8 cellular contexts compared by ENCODE assay signal in genomic region chr22:27885977-27886842, GRCh38. TPM values are rescaled to one million over a fixed set of nuclear protein-coding genes. Genes with fewer than 3 reads are reported as not detected.
DNase-seq lines count a peak whose midpoint lies in the region; ATAC-seq and TF ChIP-seq lines count a peak whose summit lies in the region.

No MANE protein-coding gene starts in this region.

- peak; percentile 91 for DNase-seq in AG10803 (ENCODE audit: low read depth)
- peak; percentile 46 for DNase-seq in RPMI7951 (ENCODE audit: low read depth)
- DNase-seq in breast epithelium (ENCODE audit: low spot score in 2 of 2), result no peak
- peak; percentile 51 for DNase-seq in kidney glomerular epithelial cell (lab: John Stamatoyannopoulos, UW)
- DNase-seq in stimulated activated CD4-positive, alpha-beta T cell treated with anti-CD3 and anti-CD28 coated beads, TNF-alpha, amount 100 ng/mL, for 1 hour (ENCODE audit: low read depth in 3 of 3, low spot score in 1 of 3), result peak; percentile 4 to 16 (median 5)
- DNase-seq in NCI-H2029 treated with DMSO at 0.1 percent for 48 hours (lab: John Stamatoyannopoulos, UW), result no peak

- no peak for ATAC-seq in activated T-helper 17 cell treated with anti-CD3 and anti-CD28 coated beads, Interleukin-2, amount 50 U/mL, for 72 hours (replicated peaks)

- TF ChIP-seq CTCF in AG10803 (conservative IDR thresholded peaks at IDR 0.05; ENCODE audit: low read length) (peak; percentile 89), GM12875 (IDR thresholded peaks at IDR 0.05; ENCODE audit: borderline replicate concordance, insufficient read depth, low read depth, low read length) (peak; percentile 58; the same call in 1 of the 2 replicates), breast epithelium (IDR thresholded peaks at IDR 0.05) (peak; percentile 77 to 92 (median 82))

- intact Hi-C loops in breast epithelium (cut with DNase I; ENCODE audit: low total_unique reads), result loop anchor here (10.0 kb wide), 1 partner anchor 119 kb away; no protein-coding TSS in a partner anchor

- peaks cover 5% of the 10 kb centered on the region for H3K36me3 ChIP-seq in breast epithelium

- peaks cover 5% of the 10 kb centered on the region for H3K4me1 Mint-ChIP-seq in activated T-helper 17 cell treated with anti-CD3 and anti-CD28 coated beads, Interleukin-2, amount 50 U/mL, for 72 hours

- H3K27me3 Mint-ChIP-seq in activated T-helper 17 cell treated with anti-CD3 and anti-CD28 coated beads, Interleukin-2, amount 50 U/mL, for 72 hours, result no peaks in the 10 kb centered on the region

- no peak overlapping the region for H3K4me3 Mint-ChIP-seq in activated T-helper 17 cell treated with anti-CD3 and anti-CD28 coated beads, Interleukin-2, amount 50 U/mL, for 72 hours

- H3K27me3 ChIP-seq in breast epithelium, result no peaks in the 10 kb centered on the region

- H3K9me3 ChIP-seq in breast epithelium, result no peaks in the 10 kb centered on the region

- peaks cover 94% of the 10 kb centered on the region for H3K36me3 Mint-ChIP-seq in activated T-helper 17 cell treated with anti-CD3 and anti-CD28 coated beads, Interleukin-2, amount 50 U/mL, for 72 hours (ENCODE audit: low read depth)

- H3K4me1 ChIP-seq in breast epithelium, result peaks cover 0 to 7% of the 10 kb centered on the region in 2 donors

- H3K27ac ChIP-seq in breast epithelium, result no peak overlapping the region

- no peak overlapping the region for H3K4me3 ChIP-seq in AG10803 (ENCODE audit: low read length)
- no peak overlapping the region for H3K4me3 ChIP-seq in GM12875 (ENCODE audit: low read depth, low read length)
- H3K4me3 ChIP-seq in breast epithelium, result no peak overlapping the region

- no peak for TF ChIP-seq POLR2A in breast epithelium (IDR thresholded peaks at IDR 0.05)

- no peak overlapping the region for H3K27ac Mint-ChIP-seq in activated T-helper 17 cell treated with anti-CD3 and anti-CD28 coated beads, Interleukin-2, amount 50 U/mL, for 72 hours

- H3K9me3 Mint-ChIP-seq in activated T-helper 17 cell treated with anti-CD3 and anti-CD28 coated beads, Interleukin-2, amount 50 U/mL, for 72 hours, result no peaks in the 10 kb centered on the region

RNA-seq across cellular contexts. Expression of gene PITPNB, which starts 32.8 kb away (rescaled TPM):
- 16.1 and 16.9 TPM in 2 replicates for total RNA-seq in RPMI7951 (2014; rRNA removed; shearing (Covaris generic))
- 10 to 100 TPM; 41.1 to 49.2 (median 47.5) TPM for total RNA-seq in breast epithelium
- total RNA-seq in activated T-helper 17 cell treated with anti-CD3 and anti-CD28 coated beads, Interleukin-2, amount 50 U/mL, for 72 hours, result 100 to 1,000 TPM in 1 of 2 donors, 10 to 100 TPM in 1; 86.1 to 119 TPM

Comparison
In these comparisons a context has a peak if more than half of its experiments do, and no peak if none do; other contexts are left out.
1. DNase-seq: peak in AG10803 (single experiment), RPMI7951 (single experiment), kidney glomerular epithelial cell (single experiment) and stimulated activated CD4-positive, alpha-beta T cell treated with anti-CD3 and anti-CD28 coated beads, TNF-alpha, amount 100 ng/mL, for 1 hour (3 of 3); none in breast epithelium (0 of 2) and NCI-H2029 treated with DMSO at 0.1 percent for 48 hours (single experiment).
2. Peak in every context shown above with its lines, with median percentiles within 50 percentile points of each other: CTCF ChIP-seq.